10 cellular contexts compared by ENCODE assay signal in the genomic region with DNA sequence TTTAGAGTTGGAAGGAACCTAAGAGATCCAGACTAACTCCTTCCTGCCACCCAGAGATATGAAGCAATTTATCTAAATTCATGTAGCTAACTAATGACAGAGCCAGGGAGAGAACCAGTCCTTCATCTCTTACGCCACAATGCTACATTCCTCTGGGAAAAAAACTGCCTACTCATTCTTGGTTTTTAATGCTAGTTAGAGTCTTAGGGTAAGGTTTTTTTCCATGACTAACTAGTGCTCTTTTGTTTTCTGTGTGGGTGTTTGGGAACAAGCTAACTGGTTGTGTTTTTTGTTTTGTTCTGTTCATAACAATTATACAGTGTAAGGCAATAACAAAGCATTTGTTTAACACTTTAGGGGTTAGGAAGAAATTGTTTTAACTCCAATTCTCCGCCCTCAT. TPM values are rescaled to one million over a fixed set of nuclear protein-coding genes. Genes with fewer than 3 reads are reported as not detected.
A peak's percentile ranks its signal among the peaks of the same experiment; 100 is the strongest.
DNase-seq lines count a peak whose midpoint lies in the region.
"Had no signal": no experiment of that assay in that cellular context is flagged by ENCODE, and none has a peak within 500 bp of the region (broad histone marks: within the 10 kb centered on the region; RNA-seq: fewer than 3 reads in every experiment).

No MANE protein-coding gene starts in this region.

- peaks cover 26% of the 10 kb centered on the region for H3K36me3 ChIP-seq in adipocyte (ENCODE audit: control insufficient read depth, insufficient read depth, low read length, severe bottlenecking)

- peak overlapping the region; percentile 37 for H3K4me3 ChIP-seq in adipocyte (ENCODE audit: low read length)

- DNase-seq in H4 (ENCODE audit: low spot score): peak; percentile 88
- DNase-seq in adipocyte (ENCODE audit: low read depth): peak; percentile 97
- DNase-seq in glomerular visceral epithelial cell (ENCODE audit: extremely low spot score): peak; percentile 64
- DNase-seq in renal cortical epithelial cell (ENCODE audit: low read depth): peak; percentile 99
- DNase-seq in NCI-H510A (lab: John Stamatoyannopoulos, UW): no peak
- no peak for DNase-seq in G401 (ENCODE audit: low spot score)
- no peak for DNase-seq in cerebellar nuclear complex (lab: John Stamatoyannopoulos, UW)
- no peak for DNase-seq in NCI-H2196 (lab: John Stamatoyannopoulos, UW; ENCODE audit: unreplicated experiment)
- DNase-seq: activated effector memory CD4-positive, alpha-beta T cell treated with anti-CD3 and anti-CD28 coated beads, Interleukin-2, amount 50 U/mL, for 16 hours; stimulated activated CD4-positive, alpha-beta T cell treated with anti-CD3 and anti-CD28 coated beads, Interleukin-2, amount 100 ng/mL, for 24 hours had no signal

- no peaks in the 10 kb centered on the region for H3K27me3 ChIP-seq in adipocyte (replicated peaks; ENCODE audit: control insufficient read depth, insufficient read depth, low read length)

- no peaks in the 10 kb centered on the region for H3K9me3 ChIP-seq in adipocyte (ENCODE audit: control insufficient read depth, low read length)

- H3K4me1 ChIP-seq in adipocyte (ENCODE audit: control insufficient read depth, insufficient read depth, low read length): peaks cover 44% of the 10 kb centered on the region

- H3K9ac ChIP-seq in adipocyte (ENCODE audit: low read length): peak overlapping the region; percentile 57

- in situ Hi-C loops in G401 (cut with HindIII; ENCODE audit: low sequenced_read_pairs): no loop called here

RNA-seq across cellular contexts. Expression of a gene that starts 52.4 kb away (rescaled TPM):
- 31.9 and 35.4 TPM in 2 replicates for total RNA-seq in H4 (2014; rRNA removed; shearing (Covaris generic))
- total RNA-seq in renal cortical epithelial cell: 59.6 and 90.4 TPM in 2 replicates
- total RNA-seq in G401 (2014; rRNA removed; shearing (Covaris generic)): 25.0 and 30.0 TPM in 2 replicates

Comparison
In these comparisons a context has a peak if more than half of its experiments do, and no peak if none do; other contexts are left out.
1. DNase-seq: peak in H4 (single experiment), adipocyte (single experiment), glomerular visceral epithelial cell (single experiment) and renal cortical epithelial cell (single experiment); none in NCI-H510A (single experiment), G401 (single experiment), cerebellar nuclear complex (0 of 2) and NCI-H2196 (single experiment).